ENCODE assay signal across 9 cellular contexts in genomic region chr3:13111173-13111873, GRCh38. TPM values are rescaled to one million over a fixed set of nuclear protein-coding genes. Genes with fewer than 3 reads are reported as not detected.
DNase-seq lines count a peak whose midpoint lies in the region; ATAC-seq and TF ChIP-seq lines count a peak whose summit lies in the region.
"Had no signal": no experiment of that assay in that cellular context is flagged by ENCODE, and none has a peak within 500 bp of the region (broad histone marks: within the 10 kb centered on the region; RNA-seq: fewer than 3 reads in every experiment).

No MANE protein-coding gene starts in this region.

- TF ChIP-seq CTCF in CD8-positive, alpha-beta T cell (IDR thresholded peaks at IDR 0.05) = no peak
- TF ChIP-seq CTCF in OCI-LY7 (conservative IDR thresholded peaks at IDR 0.05; ENCODE audit: low read length) (no peak), lower lobe of right lung (IDR thresholded peaks at IDR 0.05) (no peak)

- H3K4me2 ChIP-seq in OCI-LY7 (ENCODE audit: low read length) = peak overlapping the region; percentile 67

- no peaks in the 10 kb centered on the region for H3K79me2 ChIP-seq in OCI-LY7 (ENCODE audit: insufficient read depth, low read depth, low read length)

- peak overlapping the region; percentile 64 for H2AFZ ChIP-seq in OCI-LY7 (ENCODE audit: low read length)

- POLR2A ChIA-PET in CD8-positive, alpha-beta T cell (lab: Charles Lee) = no interaction called here
- POLR2A ChIA-PET in OCI-LY7 (lab: Charles Lee) = interaction anchor here (0.6 to 2.1 kb wide), 5 partner anchors 8 to 333 kb away, joined by 3 to 9 read pairs (median 7); no protein-coding TSS in a partner anchor

- ATAC-seq in CD8-positive, alpha-beta T cell = peak; percentile 51
- ATAC-seq in GM21367 (IDR thresholded peaks at IDR 0.05; ENCODE audit: unreplicated experiment) (peak; percentile 19), lower lobe of right lung (peak; percentile 78 to 82), GM21717 (IDR thresholded peaks at IDR 0.05; ENCODE audit: unreplicated experiment) (no peak)

- peak overlapping the region; percentile 18 for H3K27ac ChIP-seq in CD8-positive, alpha-beta T cell (ENCODE audit: low read depth, low read length)
- peak overlapping the region; percentile 84 for H3K27ac ChIP-seq in OCI-LY7 (ENCODE audit: low read depth, low read length, poor library complexity, severe bottlenecking)
- no peak overlapping the region for H3K27ac ChIP-seq in lower lobe of right lung

- no peaks in the 10 kb centered on the region for H3K36me3 ChIP-seq in CD8-positive, alpha-beta T cell (ENCODE audit: insufficient read depth, low read length)
- H3K36me3 ChIP-seq in OCI-LY7 (ENCODE audit: insufficient read depth, low read length) (no peaks in the 10 kb centered on the region), lower lobe of right lung (no peaks in the 10 kb centered on the region)

- no peaks in the 10 kb centered on the region for H3K27me3 ChIP-seq in CD8-positive, alpha-beta T cell (ENCODE audit: insufficient read depth, low read length)
- peaks cover 14% of the 10 kb centered on the region for H3K27me3 ChIP-seq in lower lobe of right lung (ENCODE audit: low read depth)

- H3K27ac Mint-ChIP-seq in CD8-positive, alpha-beta T cell = peak overlapping the region; percentile 90

- CTCF ChIA-PET in CD8-positive, alpha-beta T cell (lab: Charles Lee) = interaction anchor here (1.4 to 2.1 kb wide), 3 partner anchors 8 to 19 kb away, joined by 5 to 8 read pairs (median 5); no protein-coding TSS in a partner anchor
- CTCF ChIA-PET in OCI-LY7 (lab: Charles Lee; ENCODE audit: unreplicated experiment) = interaction anchor here (0.6 to 1.4 kb wide), 5 partner anchors 8 to 342 kb away, joined by 3 to 12 read pairs (median 3); no protein-coding TSS in a partner anchor

- H4K20me1 ChIP-seq in OCI-LY7 (ENCODE audit: insufficient read depth, low read length) = no peaks in the 10 kb centered on the region

- no peaks in the 10 kb centered on the region for H3K36me3 Mint-ChIP-seq in CD8-positive, alpha-beta T cell

- H3K4me3 Mint-ChIP-seq in CD8-positive, alpha-beta T cell = peak overlapping the region; percentile 54

- H3K4me1 Mint-ChIP-seq in CD8-positive, alpha-beta T cell (ENCODE audit: low read depth) = peaks cover 14% of the 10 kb centered on the region

- BruUV-seq in OCI-LY7 (replicated peaks; lab: Mats Ljungman, UMichigan) = no TSS peak

- H3K9me3 ChIP-seq in CD8-positive, alpha-beta T cell (ENCODE audit: low read length) = no peaks in the 10 kb centered on the region
- no peaks in the 10 kb centered on the region for H3K9me3 ChIP-seq in OCI-LY7 (ENCODE audit: low read length)
- no peaks in the 10 kb centered on the region for H3K9me3 ChIP-seq in lower lobe of right lung

- H3K27me3 Mint-ChIP-seq in CD8-positive, alpha-beta T cell (ENCODE audit: low read depth) = peaks cover 4% of the 10 kb centered on the region

- H3K9me2 ChIP-seq in OCI-LY7 (ENCODE audit: insufficient read depth, low read length) = no peaks in the 10 kb centered on the region

- intact Hi-C loops in CD8-positive, alpha-beta T cell (cut with DNase I, micrococcal nuclease) = no loop called here
- intact Hi-C loops in OCI-LY7 (cut with micrococcal nuclease; ENCODE audit: unreplicated experiment) (loop anchor here (5.0 kb wide), 1 partner anchor 341 kb away; no protein-coding TSS in a partner anchor), lower lobe of right lung (cut with DNase I) (no loop called here)

- DNase-seq in CD8-positive, alpha-beta T cell = no peak
- DNase-seq in OCI-LY7 (ENCODE audit: low spot score) = peak; percentile 44
- peak; percentile 56 for DNase-seq in lower lobe of right lung
- DNase-seq in HPDE6-E6E7 (ENCODE audit: extremely low spot score) = no peak
- no peak for DNase-seq in D341Med (ENCODE audit: low spot score)
- no peak for DNase-seq in activated CD4-positive, alpha-beta T cell treated with anti-CD3 and anti-CD28 coated beads for 1 hour
- DNase-seq: NCI-H187 had no signal

- no peak overlapping the region for H3K4me3 ChIP-seq in CD8-positive, alpha-beta T cell (ENCODE audit: low read depth, low read length)
- peak overlapping the region; percentile 54 for H3K4me3 ChIP-seq in OCI-LY7 (ENCODE audit: low read depth, low read length, poor library complexity, severe bottlenecking)
- no peak overlapping the region for H3K4me3 ChIP-seq in lower lobe of right lung

- no peaks in the 10 kb centered on the region for H3K9me3 Mint-ChIP-seq in CD8-positive, alpha-beta T cell

- H3K4me1 ChIP-seq in CD8-positive, alpha-beta T cell (ENCODE audit: insufficient read depth, low read length) = peaks cover 9% of the 10 kb centered on the region
- peaks cover 45% of the 10 kb centered on the region for H3K4me1 ChIP-seq in OCI-LY7 (ENCODE audit: insufficient read depth, low read length, poor library complexity, severe bottlenecking)
- peaks cover 17% of the 10 kb centered on the region for H3K4me1 ChIP-seq in lower lobe of right lung

RNA-seq across cellular contexts. Expression of gene IQSEC1, which starts 38.1 kb away (rescaled TPM):
- 10 to 100 TPM; 71.2 to 79.0 TPM for total RNA-seq in CD8-positive, alpha-beta T cell
- 24.3 and 25.2 TPM in 2 replicates for total RNA-seq in OCI-LY7 (2014; rRNA removed; shearing (Covaris generic))
- total RNA-seq in OCI-LY7 (2022) (56.3 and 70.1 TPM in 2 replicates), lower lobe of right lung (82.3 TPM)

Comparison
In these comparisons a context has a peak if more than half of its experiments do, and no peak if none do; other contexts are left out.
1. DNase-seq: peak in OCI-LY7 (single experiment) and lower lobe of right lung (single experiment); none in CD8-positive, alpha-beta T cell (0 of 7), HPDE6-E6E7 (single experiment), D341Med (single experiment) and activated CD4-positive, alpha-beta T cell treated with anti-CD3 and anti-CD28 coated beads for 1 hour (single experiment).